15 cellular contexts compared by ENCODE assay signal in genomic region chr3:94716326-94717018, GRCh38.
DNase-seq lines count a peak whose midpoint lies in the region; ATAC-seq, FAIRE-seq and TF ChIP-seq lines count a peak whose summit lies in the region.
"Had no signal": no experiment of that assay in that cellular context is flagged by ENCODE, and none has a peak within 500 bp of the region (broad histone marks: within the 10 kb centered on the region; RNA-seq: fewer than 3 reads in every experiment).

No MANE protein-coding gene starts in this region.

- H3K9me2 ChIP-seq in SK-N-SH: no peaks in the 10 kb centered on the region

- peak; percentile 33 for TF ChIP-seq CTCF in SK-N-SH (IDR thresholded peaks at IDR 0.05)
- 0 out of 2 replicates have a peak, but pooled peaks have one; percentile 24 for TF ChIP-seq CTCF in WERI-Rb-1 (IDR thresholded peaks at IDR 0.05; ENCODE audit: low read depth, low read length)
- peak in 2 of 3 experiments; percentile 27 to 31 for TF ChIP-seq CTCF in keratinocyte (optimal IDR thresholded peaks at IDR 0.05 in 1 of 3, IDR thresholded peaks at IDR 0.05 in 1 of 3, conservative IDR thresholded peaks at IDR 0.05 in 1 of 3; ENCODE audit: extremely low read depth in 1 of 3, insufficient read depth in 2 of 3, low read length in 3 of 3)
- TF ChIP-seq CTCF in transverse colon (IDR thresholded peaks at IDR 0.05): peak in 4 of 5 experiments; percentile 25 to 44 (median 35)
- TF ChIP-seq CTCF in adrenal gland (IDR thresholded peaks at IDR 0.05): no peak

- H2AFZ ChIP-seq in SK-N-SH (ENCODE audit: low read depth) (no peak overlapping the region), keratinocyte (ENCODE audit: control insufficient read depth, low read length) (no peak overlapping the region)

- DNase-seq in SK-N-SH: no peak
- no peak for DNase-seq in WERI-Rb-1
- no peak for DNase-seq in keratinocyte (ENCODE audit: low read depth, low spot score)
- DNase-seq in transverse colon: peak; percentile 15
- no peak for DNase-seq in NCI-H774 (lab: John Stamatoyannopoulos, UW)
- no peak for DNase-seq in adrenal gland
- DNase-seq: activated B cell treated with CpG ODN at 0.5 μM for 24 hours; dermis blood vessel endothelial cell; NCI-H524 treated with DMSO at 0.1 percent for 48 hours; posterior cingulate gyrus; stimulated activated CD4-positive, alpha-beta T cell treated with anti-CD3 and anti-CD28 coated beads, Interleukin-15, amount 100 ng/mL, for 24 hours; thyroid gland had no signal

- H3K27me3 ChIP-seq in SK-N-SH (ENCODE audit: insufficient read depth): no peaks in the 10 kb centered on the region
- no peaks in the 10 kb centered on the region for H3K27me3 ChIP-seq in WERI-Rb-1 (ENCODE audit: insufficient read depth, low read depth, severe bottlenecking)
- H3K27me3 ChIP-seq in keratinocyte (ENCODE audit: control insufficient read depth, extremely low read depth, insufficient read depth, low read length): no peaks in the 10 kb centered on the region
- no peaks in the 10 kb centered on the region for H3K27me3 ChIP-seq in transverse colon
- H3K27me3 ChIP-seq in adrenal gland: no peaks in the 10 kb centered on the region
- H3K27me3 ChIP-seq: thyroid gland had no signal

- 41% methylated on average over 2 of the region's 2 CpGs for WGBS in SK-N-SH (ENCODE audit: low lambda C conversion rate)
- 52 to 56% methylated on average over 2 of the region's 2 CpGs for WGBS in transverse colon (ENCODE audit: low coverage in 1 of 2), 2 donors
- WGBS in adrenal gland, 4 donors: 67 to 81% (median 74%) methylated on average over 2 of the region's 2 CpGs

- no peaks in the 10 kb centered on the region for H3K9me1 ChIP-seq in keratinocyte (ENCODE audit: control insufficient read depth, extremely low read depth, insufficient read depth, low read length)

- H3F3A ChIP-seq in SK-N-SH (replicated peaks; ENCODE audit: insufficient read depth): no peaks in the 10 kb centered on the region

- ATAC-seq in SK-N-SH treated with all-trans-retinoic acid at 6 μM for 48 hours (no peak), GM19397 (IDR thresholded peaks at IDR 0.05; ENCODE audit: unreplicated experiment) (no peak)
- ATAC-seq: K562 had no signal

- H3K4me3 ChIP-seq in SK-N-SH (ENCODE audit: low read depth in 2 of 2, low read length in 1 of 2) (no peak overlapping the region), WERI-Rb-1 (ENCODE audit: low read depth, low read length) (no peak overlapping the region), keratinocyte (ENCODE audit: control insufficient read depth in 2 of 3, extremely low read depth in 1 of 3, insufficient read depth in 2 of 3, low read depth in 1 of 3, low read length in 3 of 3) (no peak overlapping the region), transverse colon (no peak overlapping the region), adrenal gland (no peak overlapping the region)
- H3K4me3 ChIP-seq: K562, thyroid gland had no signal

- no peak for TF ChIP-seq POLR2A in transverse colon (IDR thresholded peaks at IDR 0.05)
- no peak for TF ChIP-seq POLR2A in adrenal gland (IDR thresholded peaks at IDR 0.05)

- CTCF ChIA-PET in SK-N-SH (lab: Yijun Ruan, JAX): interaction anchor here (0.6 kb wide), 1 partner anchor 97 kb away, joined by 3 read pairs; no protein-coding TSS in a partner anchor

- no peak for FAIRE-seq in keratinocyte (lab: Jason Lieb, UNC)
- FAIRE-seq: K562 had no signal

- no peaks in the 10 kb centered on the region for H3K4me1 ChIP-seq in SK-N-SH (ENCODE audit: control insufficient read depth in 1 of 2, insufficient read depth in 2 of 2, low read depth in 1 of 2, low read length in 1 of 2)
- H3K4me1 ChIP-seq in keratinocyte (ENCODE audit: control insufficient read depth, extremely low read depth, insufficient read depth, low read length): no peaks in the 10 kb centered on the region
- H3K4me1 ChIP-seq in transverse colon: peaks cover 0 to 10% (median 0%) of the 10 kb centered on the region in 4 donors
- H3K4me1 ChIP-seq in adrenal gland (replicated peaks in 1 of 2): no peaks in the 10 kb centered on the region
- H3K4me1 ChIP-seq: thyroid gland had no signal

- H3K27ac ChIP-seq in SK-N-SH (ENCODE audit: low read depth in 2 of 2, low read length in 1 of 2): no peak overlapping the region
- H3K27ac ChIP-seq in WERI-Rb-1: no peak overlapping the region
- no peak overlapping the region for H3K27ac ChIP-seq in keratinocyte (ENCODE audit: control insufficient read depth, insufficient read depth, low read length)
- H3K27ac ChIP-seq in transverse colon: no peak overlapping the region
- H3K27ac ChIP-seq in adrenal gland: no peak overlapping the region
- H3K27ac ChIP-seq: thyroid gland had no signal

- intact Hi-C loops in transverse colon (cut with DNase I; ENCODE audit: low total_unique reads) (no loop called here), adrenal gland (cut with DNase I) (no loop called here)

- H3K79me2 ChIP-seq in SK-N-SH (ENCODE audit: insufficient read depth) (no peaks in the 10 kb centered on the region), keratinocyte (ENCODE audit: control insufficient read depth, insufficient read depth, low read length) (no peaks in the 10 kb centered on the region)

- POLR2A ChIA-PET in SK-N-SH (lab: Yijun Ruan, JAX): no interaction called here

- H4K20me1 ChIP-seq in SK-N-SH (ENCODE audit: insufficient read depth) (no peaks in the 10 kb centered on the region), keratinocyte (ENCODE audit: control insufficient read depth, extremely low read depth, insufficient read depth, low read length) (no peaks in the 10 kb centered on the region)

- H3K9ac ChIP-seq in SK-N-SH (no peak overlapping the region), keratinocyte (ENCODE audit: control insufficient read depth, extremely low read depth, insufficient read depth, low read length) (no peak overlapping the region)

- dilution Hi-C loops in keratinocyte (cut with MboI; ENCODE audit: extremely low pct_ligation_motif_present, low sequenced_read_pairs): no loop called here

- H3K36me3 ChIP-seq in SK-N-SH (replicated peaks in 1 of 2; ENCODE audit: control insufficient read depth in 1 of 2, insufficient read depth in 2 of 2, low read length in 1 of 2) (no peaks in the 10 kb centered on the region), WERI-Rb-1 (no peaks in the 10 kb centered on the region), keratinocyte (ENCODE audit: control insufficient read depth in 2 of 2, extremely low read depth in 1 of 2, insufficient read depth in 2 of 2, low read length in 2 of 2) (no peaks in the 10 kb centered on the region), transverse colon (no peaks in the 10 kb centered on the region), adrenal gland (replicated peaks in 1 of 2) (no peaks in the 10 kb centered on the region)
- H3K36me3 ChIP-seq: thyroid gland had no signal

- in situ Hi-C loops in transverse colon (cut with MboI; ENCODE audit: low pct_ligation_motif_present in 1 of 4, low pct_unique_long_range_greater_than_20kb in 1 of 4, low sequenced_read_pairs in 3 of 4): no loop called here

- peak; percentile 42 for TF ChIP-seq RAD21 in SK-N-SH (IDR thresholded peaks at IDR 0.05; ENCODE audit: low read length)

- H3K9me3 ChIP-seq in SK-N-SH (no peaks in the 10 kb centered on the region), WERI-Rb-1 (ENCODE audit: severe bottlenecking) (no peaks in the 10 kb centered on the region), keratinocyte (ENCODE audit: control insufficient read depth, low read depth, low read length) (no peaks in the 10 kb centered on the region), transverse colon (no peaks in the 10 kb centered on the region), adrenal gland (replicated peaks in 1 of 3) (no peaks in the 10 kb centered on the region)
- H3K9me3 ChIP-seq: thyroid gland had no signal

- TF ChIP-seq EP300 in SK-N-SH (IDR thresholded peaks at IDR 0.05; ENCODE audit: borderline replicate concordance in 1 of 2, low read depth in 1 of 2, low read length in 1 of 2) (no peak), transverse colon (IDR thresholded peaks at IDR 0.05; ENCODE audit: low read depth) (no peak)

- H3K4me2 ChIP-seq in SK-N-SH (no peak overlapping the region), keratinocyte (ENCODE audit: control insufficient read depth, extremely low read depth, insufficient read depth, low read depth, low read length) (no peak overlapping the region)

TF ChIP-seq in SK-N-SH, 30 proteins besides CTCF, POLR2A, EP300 and RAD21:
- TF ChIP-seq MAX (IDR thresholded peaks at IDR 0.05; ENCODE audit: low read depth): no peak
- TF ChIP-seq USF2 (IDR thresholded peaks at IDR 0.05; ENCODE audit: borderline replicate concordance, low read depth, low read length): no peak
- TF ChIP-seq JUND (IDR thresholded peaks at IDR 0.05): no peak

TF ChIP-seq in SK-N-SH treated with all-trans-retinoic acid at 6 μM for 48 hours, 23 proteins besides CTCF, POLR2A, EP300 and RAD21:
- no peak for TF ChIP-seq SNAI2 (CRISPR knock-in tag; IDR thresholded peaks at IDR 0.05)
- TF ChIP-seq RARB (CRISPR knock-in tag; IDR thresholded peaks at IDR 0.05): no peak
- no peak for TF ChIP-seq ZNF565 (CRISPR knock-in tag; conservative IDR thresholded peaks at IDR 0.05; ENCODE audit: low read depth)
- no peak for TF ChIP-seq TCF4 (CRISPR knock-in tag; IDR thresholded peaks at IDR 0.05; ENCODE audit: borderline replicate concordance)
- TF ChIP-seq ZC3H10 (CRISPR knock-in tag; IDR thresholded peaks at IDR 0.05): no peak
TF ChIP-seq in SK-N-SH treated with all-trans-retinoic acid at 6 μM for 48 hours: peak in this region for 0.

Comparison
In these comparisons a context has a peak if more than half of its experiments do, and no peak if none do; other contexts are left out.
1. CTCF ChIP-seq: peak in SK-N-SH (single experiment), WERI-Rb-1 (single experiment), keratinocyte (2 of 3) and transverse colon (4 of 5); none in adrenal gland (0 of 6).